12 cellular contexts compared by ENCODE assay signal in the genomic region with DNA sequence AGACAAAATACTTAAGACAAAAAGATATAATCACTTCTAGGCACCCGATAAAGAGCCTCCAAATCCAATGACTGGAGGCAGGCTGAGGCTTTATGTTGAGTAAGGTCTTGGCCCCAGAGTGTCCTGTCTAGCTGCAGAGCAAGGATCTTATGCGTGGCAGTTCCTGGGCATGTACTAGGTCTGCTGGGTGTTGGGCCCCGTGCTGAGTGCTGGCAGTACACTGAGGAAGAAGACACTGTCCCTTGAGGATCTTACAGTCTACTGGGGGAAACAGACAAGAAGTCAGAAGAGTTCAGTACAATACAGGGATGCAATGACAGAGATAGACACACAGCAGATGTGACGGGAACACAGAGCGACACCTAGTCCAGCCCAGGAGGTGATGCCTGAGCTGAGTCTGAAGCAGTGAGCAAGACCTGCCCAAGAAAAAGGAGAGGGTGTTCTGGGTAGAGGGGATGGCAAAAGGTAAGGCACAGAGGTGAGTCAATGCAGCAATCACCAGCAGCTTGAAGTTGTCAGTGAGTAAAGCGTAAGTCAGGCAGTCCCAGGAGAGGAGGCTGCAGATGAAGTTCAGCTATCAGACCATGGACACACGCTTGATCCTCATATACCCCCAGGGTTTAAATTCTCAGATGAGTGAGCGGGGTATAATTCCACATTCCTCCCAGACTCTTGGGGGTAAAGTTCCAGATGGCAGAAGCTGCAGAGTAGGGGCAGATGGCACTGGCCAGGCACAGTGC. TPM values are rescaled to one million over a fixed set of nuclear protein-coding genes. Genes with fewer than 3 reads are reported as not detected.
DNase-seq lines count a peak whose midpoint lies in the region; ATAC-seq, FAIRE-seq and TF ChIP-seq lines count a peak whose summit lies in the region.
"Had no signal": no experiment of that assay in that cellular context is flagged by ENCODE, and none has a peak within 500 bp of the region (broad histone marks: within the 10 kb centered on the region; RNA-seq: fewer than 3 reads in every experiment).

No MANE protein-coding gene starts in this region.

- peaks cover 0 to 14% (median 4%) of the 10 kb centered on the region in 11 experiments; a peak in 8 of 22 replicates for H3K36me3 ChIP-seq in BLaER1 treated with 17β-estradiol and CSF1 and Interleukin-3, amounts not matched to agents 10 nM and 100 nM
- H3K36me3 ChIP-seq in HEK293 (ENCODE audit: control insufficient read depth in 2 of 2, insufficient read depth in 1 of 2, low read length in 2 of 2), result peaks cover 0 to 3% of the 10 kb centered on the region in 2 experiments; a peak in 2 of 3 replicates
- no peaks in the 10 kb centered on the region for H3K36me3 ChIP-seq in small intestine (ENCODE audit: control insufficient read depth in 2 of 2, insufficient read depth in 2 of 2, low read length in 2 of 2)
- H3K36me3 ChIP-seq: prostate gland had no signal

- H3K27me3 Mint-ChIP-seq in activated naive CD8-positive, alpha-beta T cell treated with anti-CD3 and anti-CD28 coated beads, Interleukin-2, amount 10 ng/mL, durations not matched to agents 7 days and 5 days, result no peaks in the 10 kb centered on the region
- no peaks in the 10 kb centered on the region for H3K27me3 Mint-ChIP-seq in naive thymus-derived CD8-positive, alpha-beta T cell

- no peak for DNase-seq in activated naive CD8-positive, alpha-beta T cell treated with anti-CD3 and anti-CD28 coated beads, Interleukin-2, amount 10 ng/mL, durations not matched to agents 7 days and 5 days
- no peak for DNase-seq in naive thymus-derived CD8-positive, alpha-beta T cell
- DNase-seq in HT-29 (ENCODE audit: low spot score) (no peak), small intestine (no peak)
- DNase-seq in stimulated activated naive CD4-positive, alpha-beta T cell treated with Interleukin-2 at 50 U/mL for 16 hours (lab: John Stamatoyannopoulos, UW), result no peak
- DNase-seq: NCI-H1417 treated with DMSO at 0.1 percent for 48 hours had no signal

- H3K4me3 Mint-ChIP-seq in activated naive CD8-positive, alpha-beta T cell treated with anti-CD3 and anti-CD28 coated beads, Interleukin-2, amount 10 ng/mL, durations not matched to agents 7 days and 5 days, result no peak overlapping the region
- H3K4me3 Mint-ChIP-seq in naive thymus-derived CD8-positive, alpha-beta T cell, result peak overlapping the region in 4 of 10 donors; percentile 7 to 62 (median 31)

- peak overlapping the region; percentile 75 to 97 (median 86) for H3K4me2 ChIP-seq in BLaER1 treated with 17β-estradiol and CSF1 and Interleukin-3, amounts not matched to agents 10 nM and 100 nM

- 81 to 91% (median 88%) methylated on average over 8 of the region's 8 CpGs for WGBS in small intestine, 3 donors

- H3K27ac Mint-ChIP-seq in activated naive CD8-positive, alpha-beta T cell treated with anti-CD3 and anti-CD28 coated beads, Interleukin-2, amount 10 ng/mL, durations not matched to agents 7 days and 5 days, result peak overlapping the region; percentile 33
- H3K27ac Mint-ChIP-seq in naive thymus-derived CD8-positive, alpha-beta T cell, result peak overlapping the region in 7 of 10 donors; percentile 1 to 73 (median 16)

- no peak for ATAC-seq in activated naive CD8-positive, alpha-beta T cell treated with anti-CD3 and anti-CD28 coated beads, Interleukin-2, amount 10 ng/mL, durations not matched to agents 7 days and 5 days (ENCODE audit: low read depth)
- ATAC-seq in naive thymus-derived CD8-positive, alpha-beta T cell, result no peak
- ATAC-seq in HG03432 (IDR thresholded peaks at IDR 0.05; ENCODE audit: unreplicated experiment), result no peak

- peak overlapping the region in 1 of 10 experiments; percentile 13; a peak in 3 of 20 replicates for H3K4me3 ChIP-seq in BLaER1 treated with 17β-estradiol and CSF1 and Interleukin-3, amounts not matched to agents 10 nM and 100 nM
- no peak overlapping the region for H3K4me3 ChIP-seq in HEK293 (ENCODE audit: low read depth, low read length)
- H3K4me3 ChIP-seq in small intestine (ENCODE audit: low read depth in 1 of 2, low read length in 2 of 2), result no peak overlapping the region
- H3K4me3 ChIP-seq: prostate gland had no signal

- peak overlapping the region; percentile 24 to 90 (median 67); a peak in 20 of 22 replicates for H3K27ac ChIP-seq in BLaER1 treated with 17β-estradiol and CSF1 and Interleukin-3, amounts not matched to agents 10 nM and 100 nM
- no peak overlapping the region for H3K27ac ChIP-seq in HEK293 (ENCODE audit: extremely low read depth, low read depth, low read length)
- H3K27ac ChIP-seq in small intestine (ENCODE audit: low read depth in 1 of 2, low read length in 1 of 2), result peak overlapping the region in 1 of 2 donors; percentile 44

- CTCF ChIA-PET in HEK293 (lab: Yijun Ruan, JAX), result interaction anchor here (0.6 to 1.6 kb wide), 7 partner anchors 13 to 95 kb away, joined by 3 to 7 read pairs (median 4); no protein-coding TSS in a partner anchor

- peaks cover 0 to 72% (median 34%) of the 10 kb centered on the region in 11 experiments; a peak in 13 of 22 replicates for H4K20me1 ChIP-seq in BLaER1 treated with 17β-estradiol and CSF1 and Interleukin-3, amounts not matched to agents 10 nM and 100 nM

- H3K36me3 Mint-ChIP-seq in activated naive CD8-positive, alpha-beta T cell treated with anti-CD3 and anti-CD28 coated beads, Interleukin-2, amount 10 ng/mL, durations not matched to agents 7 days and 5 days, result peaks cover 30% of the 10 kb centered on the region
- H3K36me3 Mint-ChIP-seq in naive thymus-derived CD8-positive, alpha-beta T cell, result peaks cover 0 to 30% (median 2%) of the 10 kb centered on the region in 3 donors

- H3K9me3 Mint-ChIP-seq in activated naive CD8-positive, alpha-beta T cell treated with anti-CD3 and anti-CD28 coated beads, Interleukin-2, amount 10 ng/mL, durations not matched to agents 7 days and 5 days, result no peaks in the 10 kb centered on the region
- no peaks in the 10 kb centered on the region for H3K9me3 Mint-ChIP-seq in naive thymus-derived CD8-positive, alpha-beta T cell

- no peaks in the 10 kb centered on the region for H3K9me3 ChIP-seq in BLaER1 treated with 17β-estradiol and CSF1 and Interleukin-3, amounts not matched to agents 10 nM and 100 nM (replicated peaks in 1 of 11)
- no peaks in the 10 kb centered on the region for H3K9me3 ChIP-seq in HEK293 (ENCODE audit: control insufficient read depth, insufficient read depth, low read depth, low read length)
- H3K9me3 ChIP-seq in small intestine (ENCODE audit: control insufficient read depth, low read depth), result no peaks in the 10 kb centered on the region
- H3K9me3 ChIP-seq: prostate gland had no signal

- no peak for FAIRE-seq in small intestine (lab: Jason Lieb, UNC)
- FAIRE-seq: astrocyte had no signal

- peak overlapping the region; percentile 20 to 77 (median 62); a peak in 19 of 22 replicates for H3K9ac ChIP-seq in BLaER1 treated with 17β-estradiol and CSF1 and Interleukin-3, amounts not matched to agents 10 nM and 100 nM

- POLR2A ChIA-PET in HEK293 (lab: Yijun Ruan, JAX), result interaction anchor here (1.0 to 1.9 kb wide), 2 partner anchors 13 to 18 kb away, joined by 4 to 7 read pairs; partner anchors contain the start of gene MAP3K14
- POLR2A ChIA-PET in activated naive CD8-positive, alpha-beta T cell treated with anti-CD3 and anti-CD28 coated beads, Interleukin-2, amount 10 ng/mL, durations not matched to agents 7 days and 5 days (lab: Charles Lee), result interaction anchor here (0.9 to 1.5 kb wide), 3 partner anchors 12 to 18 kb away, joined by 3 to 7 read pairs (median 4); partner anchors contain the start of gene MAP3K14
- POLR2A ChIA-PET in naive thymus-derived CD8-positive, alpha-beta T cell (lab: Charles Lee), result no interaction called here

- H3K27me3 ChIP-seq in BLaER1 treated with 17β-estradiol and CSF1 and Interleukin-3, amounts not matched to agents 10 nM and 100 nM, result no peaks in the 10 kb centered on the region
- no peaks in the 10 kb centered on the region for H3K27me3 ChIP-seq in small intestine (ENCODE audit: control insufficient read depth in 2 of 2, insufficient read depth in 2 of 2, low read length in 2 of 2)

- peaks cover 97 to 100% (median 99%) of the 10 kb centered on the region in 10 experiments for H3K4me1 ChIP-seq in BLaER1 treated with 17β-estradiol and CSF1 and Interleukin-3, amounts not matched to agents 10 nM and 100 nM
- peaks cover 4% of the 10 kb centered on the region; the same call in 1 of the 2 replicates for H3K4me1 ChIP-seq in HEK293 (ENCODE audit: control insufficient read depth, insufficient read depth, low read length)
- H3K4me1 ChIP-seq in small intestine (ENCODE audit: control insufficient read depth in 2 of 2, insufficient read depth in 1 of 2, low read depth in 1 of 2, low read length in 1 of 2), result peaks cover 27 to 31% of the 10 kb centered on the region in 2 donors

- peaks cover 70% of the 10 kb centered on the region for H3K4me1 Mint-ChIP-seq in activated naive CD8-positive, alpha-beta T cell treated with anti-CD3 and anti-CD28 coated beads, Interleukin-2, amount 10 ng/mL, durations not matched to agents 7 days and 5 days
- H3K4me1 Mint-ChIP-seq in naive thymus-derived CD8-positive, alpha-beta T cell, result peaks cover 30 to 95% (median 78%) of the 10 kb centered on the region in 4 donors

- TF ChIP-seq CTCF in HEK293 (tag by site-specific recombination; IDR thresholded peaks at IDR 0.05), result no peak

TF ChIP-seq in HEK293, 187 proteins besides CTCF, POLR2A, EP300 and RAD21 (continues in another document):
- TF ChIP-seq MYNN (tag by site-specific recombination; IDR thresholded peaks at IDR 0.05; ENCODE audit: borderline replicate concordance) (no peak), ZNF138 (tag by site-specific recombination; IDR thresholded peaks at IDR 0.05; ENCODE audit: borderline replicate concordance) (no peak), ZNF510 (tag by site-specific recombination; IDR thresholded peaks at IDR 0.05; ENCODE audit: insufficient replicate concordance) (no peak)

RNA-seq across cellular contexts. Expression of gene MAP3K14, which starts 18.1 kb away (rescaled TPM):
- 10 to 100 TPM; 25.9 to 33.7 TPM for total RNA-seq in activated naive CD8-positive, alpha-beta T cell treated with anti-CD3 and anti-CD28 coated beads, Interleukin-2, amount 10 ng/mL, durations not matched to agents 7 days and 5 days
- total RNA-seq in naive thymus-derived CD8-positive, alpha-beta T cell, result 10 to 100 TPM; 37.6 to 37.8 TPM
- polyA plus RNA-seq in naive thymus-derived CD8-positive, alpha-beta T cell, result 1 to 10 TPM in 2 of 3 donors, under 1 TPM in 1; 0.73 to 7.2 (median 1.8) TPM
- total RNA-seq in HT-29 (2014; rRNA removed; shearing (Covaris generic)), result 5.9 and 6.2 TPM in 2 replicates
- polyA plus RNA-seq in small intestine, result 10 to 100 TPM; 10.8 to 19.2 (median 11.3) TPM

RNA-seq across cellular contexts. Expression of gene SPATA32, which starts 36.8 kb away (rescaled TPM):
- under 1 TPM; 0.53 to 0.65 TPM for total RNA-seq in activated naive CD8-positive, alpha-beta T cell treated with anti-CD3 and anti-CD28 coated beads, Interleukin-2, amount 10 ng/mL, durations not matched to agents 7 days and 5 days
- total RNA-seq in naive thymus-derived CD8-positive, alpha-beta T cell, result under 1 TPM; 0.47 to 0.75 TPM
- under 1 TPM; 0.30 to 0.81 (median 0.44) TPM for polyA plus RNA-seq in naive thymus-derived CD8-positive, alpha-beta T cell
- total RNA-seq in HT-29 (2014; rRNA removed; shearing (Covaris generic)), result not detected in 2 replicates
- polyA plus RNA-seq in small intestine, result under 1 TPM in 1 of 3 donors, not detected in 2; 0.04 TPM
- total RNA-seq: astrocyte, glomerular endothelial cell had no signal
